Comparison of ENCODE assay signal across 25 cellular contexts in genomic region chr2:54308186-54308585, GRCh38. TPM values are rescaled to one million over a fixed set of nuclear protein-coding genes. Genes with fewer than 3 reads are reported as not detected.
"Had no signal": no experiment of that assay in that cellular context is flagged by ENCODE, and none has a peak within 500 bp of the region (broad histone marks: within the 10 kb centered on the region; RNA-seq: fewer than 3 reads in every experiment).

No MANE protein-coding gene starts in this region.

- H3K36me3 Mint-ChIP-seq: activated naive CD8-positive, alpha-beta T cell treated with anti-CD3 and anti-CD28 coated beads for 36 hours had no signal

- H3K27me3 Mint-ChIP-seq: activated naive CD8-positive, alpha-beta T cell treated with anti-CD3 and anti-CD28 coated beads for 36 hours had no signal

- H3K27ac Mint-ChIP-seq: activated naive CD4-positive, alpha-beta T cell treated with anti-CD3 and anti-CD28 coated beads for 36 hours; activated naive CD8-positive, alpha-beta T cell treated with anti-CD3 and anti-CD28 coated beads for 36 hours; naive thymus-derived CD4-positive, alpha-beta T cell; T-helper 1 cell treated with Interleukin-12 subunit alpha and Interleukin-12 subunit beta and Interleukin-4 antibody, amounts not matched to agents 30 μg/mL and 1 μg/mL, for 36 hours had no signal

- H3K4me1 Mint-ChIP-seq: activated naive CD8-positive, alpha-beta T cell treated with anti-CD3 and anti-CD28 coated beads for 36 hours; naive thymus-derived CD4-positive, alpha-beta T cell had no signal

- H3K9me3 Mint-ChIP-seq: activated naive CD4-positive, alpha-beta T cell treated with anti-CD3 and anti-CD28 coated beads for 36 hours; activated naive CD8-positive, alpha-beta T cell treated with anti-CD3 and anti-CD28 coated beads for 36 hours; naive thymus-derived CD4-positive, alpha-beta T cell; neural crest cell; T-helper 1 cell treated with Interleukin-12 subunit alpha and Interleukin-12 subunit beta and Interleukin-4 antibody, amounts not matched to agents 30 μg/mL and 1 μg/mL, for 36 hours had no signal

- ATAC-seq: activated CD4-positive, CD25-positive, alpha-beta regulatory T cell treated with anti-CD3 and anti-CD28 coated beads, Interleukin-2, amount 50 U/mL, for 24 hours; heart right ventricle; left colon; naive thymus-derived CD4-positive, alpha-beta T cell; psoas muscle had no signal

- H3K4me3 Mint-ChIP-seq: activated naive CD4-positive, alpha-beta T cell treated with anti-CD3 and anti-CD28 coated beads for 36 hours; activated naive CD8-positive, alpha-beta T cell treated with anti-CD3 and anti-CD28 coated beads for 36 hours; naive thymus-derived CD4-positive, alpha-beta T cell; neural crest cell; T-helper 1 cell treated with Interleukin-12 subunit alpha and Interleukin-12 subunit beta and Interleukin-4 antibody, amounts not matched to agents 30 μg/mL and 1 μg/mL, for 36 hours had no signal

- DNase-seq: activated CD4-positive, alpha-beta T cell treated with anti-CD3 and anti-CD28 coated beads for 48 hours; activated CD4-positive, alpha-beta T cell treated with anti-CD3 and anti-CD28 coated beads, Interleukin-2, amount 50 U/mL, for 48 hours; activated CD8-positive, alpha-beta memory T cell treated with anti-CD3 and anti-CD28 coated beads for 24 hours; activated effector memory CD4-positive, alpha-beta T cell treated with Interleukin-2 at 50 U/mL for 16 hours; activated naive CD4-positive, alpha-beta T cell treated with anti-CD3 and anti-CD28 coated beads for 36 hours; activated naive CD8-positive, alpha-beta T cell treated with anti-CD3 and anti-CD28 coated beads for 36 hours; adrenal gland; caudate nucleus; foreskin melanocyte; heart right ventricle; left colon; mammary epithelial cell; midbrain; naive thymus-derived CD4-positive, alpha-beta T cell; nucleus accumbens; psoas muscle; stimulated activated naive CD4-positive, alpha-beta T cell treated with Interleukin-2 at 50 U/mL for 16 hours; SW 1271; T-helper 9 cell had no signal

RNA-seq across cellular contexts. Expression of gene TSPYL6, which starts 52.2 kb away (rescaled TPM):
- total RNA-seq: activated naive CD4-positive, alpha-beta T cell treated with anti-CD3 and anti-CD28 coated beads for 36 hours; activated naive CD8-positive, alpha-beta T cell treated with anti-CD3 and anti-CD28 coated beads for 36 hours; adrenal gland; endothelial cell of umbilical vein; esophagus muscularis mucosa; left colon; mammary epithelial cell; naive thymus-derived CD4-positive, alpha-beta T cell; neural crest cell; psoas muscle; right atrium auricular region had no signal
